8 cellular contexts compared by ENCODE assay signal in the genomic region with DNA sequence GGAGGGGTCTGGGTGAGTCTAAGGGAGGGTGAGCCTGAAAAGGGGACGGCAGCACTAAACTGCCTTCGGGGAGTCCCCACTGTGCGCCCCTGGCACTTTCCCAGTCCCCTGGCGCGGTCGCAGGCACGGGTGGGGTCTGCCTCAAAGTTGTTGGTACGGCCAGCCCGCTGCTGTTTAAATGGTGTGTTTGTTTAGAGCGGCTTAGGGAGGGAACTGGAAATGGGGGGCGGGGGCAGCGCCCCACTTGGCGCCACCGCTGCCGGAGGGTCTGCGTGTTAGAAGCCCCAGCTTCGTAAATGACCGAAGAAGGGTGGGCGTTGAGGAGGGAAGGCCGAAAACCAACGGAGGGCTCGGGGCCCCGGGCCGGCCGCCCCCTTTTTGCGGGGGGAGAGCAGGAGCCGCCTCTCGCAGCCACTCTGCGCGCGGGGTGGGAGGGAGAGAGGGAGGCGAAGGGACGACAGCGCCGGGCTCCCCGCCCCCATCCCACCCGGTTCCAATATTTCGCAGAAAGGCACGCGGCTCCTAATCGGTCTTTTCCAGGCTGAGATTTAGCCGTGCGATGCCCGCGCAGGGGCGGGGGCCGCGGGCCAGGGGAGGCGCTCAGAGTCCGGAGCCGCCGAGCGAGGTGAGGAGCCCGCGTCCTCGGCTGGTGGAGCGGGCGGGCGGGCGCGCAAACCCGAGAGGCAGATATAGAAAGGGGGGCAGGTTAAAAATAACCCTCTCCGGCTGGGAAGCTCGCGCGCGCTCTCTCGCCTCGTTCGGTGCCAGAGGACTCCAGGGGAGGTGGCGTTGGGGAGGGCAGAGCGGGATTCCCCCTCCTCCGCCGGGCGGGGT. TPM values are rescaled to one million over a fixed set of nuclear protein-coding genes. Genes with fewer than 3 reads are reported as not detected.
DNase-seq lines count a peak whose midpoint lies in the region; ATAC-seq and TF ChIP-seq lines count a peak whose summit lies in the region.

No MANE protein-coding gene starts in this region.

- ATAC-seq in GM18517 (IDR thresholded peaks at IDR 0.05; ENCODE audit: unreplicated experiment): no peak

- in situ Hi-C loops in ACHN (cut with HindIII; ENCODE audit: low pct_ligation_motif_present, low pct_unique_long_range_greater_than_20kb, low sequenced_read_pairs): no loop called here
- in situ Hi-C loops in HAP-1 (cut with MboI; ENCODE audit: low sequenced_read_pairs): no loop called here
- in situ Hi-C loops in brain microvascular endothelial cell (cut with HindIII; ENCODE audit: low pct_ligation_motif_present, low sequenced_read_pairs): no loop called here

- WGBS in iPS DF 6.9 (ENCODE audit: insufficient coverage, insufficient read length): no CpG with 5 or more reads among the region's 75 CpGs

- H3K27me3 ChIP-seq in HAP-1 (ENCODE audit: low read depth): no peaks in the 10 kb centered on the region
- no peaks in the 10 kb centered on the region for H3K27me3 ChIP-seq in brain microvascular endothelial cell (replicated peaks)
- H3K27me3 ChIP-seq in iPS DF 6.9 (ENCODE audit: control insufficient read depth, insufficient read depth, low read length): no peaks in the 10 kb centered on the region

- H3K9me3 ChIP-seq in HAP-1: no peaks in the 10 kb centered on the region
- no peaks in the 10 kb centered on the region for H3K9me3 ChIP-seq in iPS DF 6.9 (ENCODE audit: control insufficient read depth, insufficient read depth, low read length)

- H3K36me3 ChIP-seq in HAP-1 (replicated peaks) (no peaks in the 10 kb centered on the region), brain microvascular endothelial cell (replicated peaks) (no peaks in the 10 kb centered on the region), iPS DF 6.9 (ENCODE audit: control insufficient read depth, insufficient read depth, low read length) (no peaks in the 10 kb centered on the region)

- DNase-seq in ACHN (peak; percentile 72), HAP-1 (ENCODE audit: low spot score in 2 of 2) (peak; percentile 18 to 75), SHP77 (lab: John Stamatoyannopoulos, UW) (peak; percentile 90 to 91), brain microvascular endothelial cell (peak; percentile 12), iPS DF 6.9 (ENCODE audit: low read depth, low spot score) (no peak), retinal pigment epithelial cell (ENCODE audit: low read depth) (no peak), mucosa of gallbladder (ENCODE audit: low spot score) (no peak)

- no peak overlapping the region for H3K27ac ChIP-seq in brain microvascular endothelial cell
- H3K27ac ChIP-seq in iPS DF 6.9 (ENCODE audit: low read length): no peak overlapping the region

- H3K4me3 ChIP-seq in HAP-1: peak overlapping the region; percentile 27
- H3K4me3 ChIP-seq in brain microvascular endothelial cell (ENCODE audit: low read depth, low read length): peak overlapping the region; percentile 46
- peak overlapping the region; percentile 76; the same call in 1 of the 2 replicates for H3K4me3 ChIP-seq in iPS DF 6.9 (ENCODE audit: low read length)
- H3K4me3 ChIP-seq in retinal pigment epithelial cell (ENCODE audit: low read length): peak overlapping the region; percentile 39

- TF ChIP-seq CTCF in brain microvascular endothelial cell (IDR thresholded peaks at IDR 0.05; ENCODE audit: low read depth, low read length, missing control alignments): no peak
- no peak for TF ChIP-seq CTCF in retinal pigment epithelial cell (conservative IDR thresholded peaks at IDR 0.05; ENCODE audit: low read depth, low read length)

- H3K4me1 ChIP-seq in HAP-1 (peaks cover 26% of the 10 kb centered on the region), iPS DF 6.9 (ENCODE audit: control insufficient read depth, insufficient read depth, low read length) (peaks cover 8% of the 10 kb centered on the region; the same call in 1 of the 2 replicates)

RNA-seq across cellular contexts. Expression of gene SREBF1, which starts 55.0 kb away (rescaled TPM):
- 129 TPM for total RNA-seq in mucosa of gallbladder

Comparison
In these comparisons a context has a peak if more than half of its experiments do, and no peak if none do; other contexts are left out.
1. DNase-seq: peak in ACHN (single experiment), HAP-1 (2 of 2), SHP77 (2 of 2) and brain microvascular endothelial cell (single experiment); none in iPS DF 6.9 (single experiment), retinal pigment epithelial cell (single experiment) and mucosa of gallbladder (single experiment).
2. Peak in every context shown above with its lines, with median percentiles within 50 percentile points of each other: H3K4me3 ChIP-seq.